ENCODE assay signal across 11 cellular contexts in the genomic region with DNA sequence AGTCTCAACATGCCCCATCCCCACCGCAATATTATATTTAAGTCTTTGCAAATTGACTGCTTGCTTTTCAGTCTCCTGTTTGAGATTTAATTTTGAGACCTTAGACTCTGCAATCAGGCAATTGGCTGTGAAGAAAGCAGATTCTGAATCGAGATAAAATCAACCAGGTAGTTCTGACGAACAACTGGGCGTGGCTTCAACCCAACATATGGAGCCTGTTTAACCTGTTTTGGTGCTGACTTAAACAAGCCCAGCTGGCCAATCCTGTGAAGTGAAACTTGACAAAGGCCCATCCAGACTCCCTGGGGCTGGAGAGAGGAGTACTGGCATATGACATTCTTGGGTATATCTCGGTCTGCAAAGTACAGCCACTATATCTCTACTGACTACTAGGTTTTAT. TPM values are rescaled to one million over a fixed set of nuclear protein-coding genes. Genes with fewer than 3 reads are reported as not detected.
A peak's percentile ranks its signal among the peaks of the same experiment; 100 is the strongest.
DNase-seq lines count a peak whose midpoint lies in the region; ATAC-seq and TF ChIP-seq lines count a peak whose summit lies in the region.
"Had no signal": no experiment of that assay in that cellular context is flagged by ENCODE, and none has a peak within 500 bp of the region (broad histone marks: within the 10 kb centered on the region; RNA-seq: fewer than 3 reads in every experiment).

No MANE protein-coding gene starts in this region.

- H3K9me3 ChIP-seq in Peyer's patch, result peaks cover 0 to 14% (median 2%) of the 10 kb centered on the region in 4 donors
- peaks cover 11 to 16% of the 10 kb centered on the region in 2 donors for H3K9me3 ChIP-seq in transverse colon
- H3K9me3 ChIP-seq in right lobe of liver, result peaks cover 0 to 8% (median 2%) of the 10 kb centered on the region in 4 donors

- DNase-seq in LNCaP clone FGC (ENCODE audit: low read depth) (peak; percentile 100), Peyer's patch (peak in 2 of 3 donors; percentile 65 to 83), iPS-NIHi7 (ENCODE audit: extremely low spot score) (peak; percentile 82), transverse colon (peak; percentile 83), COLO829 (ENCODE audit: low spot score) (no peak), NOMO-1 (lab: John Stamatoyannopoulos, UW; ENCODE audit: unreplicated experiment in 2 of 2) (no peak), right lobe of liver (no peak), mesenteric fat pad (ENCODE audit: low spot score) (no peak)
- DNase-seq: activated CD4-positive, alpha-beta T cell treated with anti-CD3 and anti-CD28 coated beads for 4 hours; activated naive CD8-positive, alpha-beta T cell treated with anti-CD3 and anti-CD28 coated beads, Interleukin-2, amount 10 ng/mL, durations not matched to agents 7 days and 5 days; kidney glomerular epithelial cell had no signal

- WGBS in transverse colon (ENCODE audit: low coverage in 1 of 2), 2 donors, result 27 to 38% methylated on average over 3 to 5 of the region's 5 CpGs
- WGBS in right lobe of liver (ENCODE audit: insufficient coverage, low coverage, low lambda C conversion rate, missing lambda C conversion rate), result 75% methylated on average over 5 of the region's 5 CpGs

- no peaks in the 10 kb centered on the region for H3K27me3 ChIP-seq in Peyer's patch
- H3K27me3 ChIP-seq in transverse colon, result no peaks in the 10 kb centered on the region
- H3K27me3 ChIP-seq in right lobe of liver, result no peaks in the 10 kb centered on the region

- H3K4me1 ChIP-seq in Peyer's patch, result no peaks in the 10 kb centered on the region
- H3K4me1 ChIP-seq in transverse colon, result peaks cover 0 to 18% (median 2%) of the 10 kb centered on the region in 4 donors
- peaks cover 0 to 6% (median 0%) of the 10 kb centered on the region in 4 donors for H3K4me1 ChIP-seq in right lobe of liver

- no peak for ATAC-seq in right lobe of liver

- no peak for TF ChIP-seq POLR2A in Peyer's patch (IDR thresholded peaks at IDR 0.05)
- no peak for TF ChIP-seq POLR2A in transverse colon (IDR thresholded peaks at IDR 0.05)
- no peak for TF ChIP-seq POLR2A in right lobe of liver (IDR thresholded peaks at IDR 0.05)

- H3K36me3 ChIP-seq in Peyer's patch (no peaks in the 10 kb centered on the region), transverse colon (no peaks in the 10 kb centered on the region), right lobe of liver (no peaks in the 10 kb centered on the region)

- TF ChIP-seq EP300 in transverse colon (IDR thresholded peaks at IDR 0.05; ENCODE audit: low read depth), result no peak

- H3K4me3 ChIP-seq in LNCaP clone FGC (ENCODE audit: low read depth, low read length) (peak overlapping the region; percentile 25), Peyer's patch (no peak overlapping the region), transverse colon (no peak overlapping the region), right lobe of liver (no peak overlapping the region)

- no peak for TF ChIP-seq CTCF in LNCaP clone FGC (IDR thresholded peaks at IDR 0.05; ENCODE audit: control insufficient read depth, extremely low read depth, insufficient read depth)
- TF ChIP-seq CTCF in Peyer's patch (IDR thresholded peaks at IDR 0.05), result no peak
- peak in 1 of 5 experiments; percentile 18 for TF ChIP-seq CTCF in transverse colon (IDR thresholded peaks at IDR 0.05)
- no peak for TF ChIP-seq CTCF in right lobe of liver (IDR thresholded peaks at IDR 0.05)

- in situ Hi-C loops in transverse colon (cut with MboI; ENCODE audit: low pct_ligation_motif_present in 1 of 4, low pct_unique_long_range_greater_than_20kb in 1 of 4, low sequenced_read_pairs in 3 of 4), result no loop called here

- intact Hi-C loops in transverse colon (cut with DNase I; ENCODE audit: low total_unique reads), result no loop called here
- intact Hi-C loops in right lobe of liver (cut with DNase I), result no loop called here

- peak overlapping the region in 2 of 4 donors; percentile 36 to 60 for H3K27ac ChIP-seq in Peyer's patch
- H3K27ac ChIP-seq in transverse colon, result peak overlapping the region; percentile 64 to 81 (median 69)
- no peak overlapping the region for H3K27ac ChIP-seq in right lobe of liver

RNA-seq across cellular contexts. Expression of a gene that starts 9.8 kb away (rescaled TPM):
- 10 to 100 TPM; 22.3 to 66.7 (median 52.1) TPM for total RNA-seq in Peyer's patch
- 10 to 100 TPM; 30.8 to 97.1 (median 67.8) TPM for total RNA-seq in transverse colon
- total RNA-seq in right lobe of liver, result 10 to 100 TPM; 10.4 to 18.7 (median 12.7) TPM
- 23.1 TPM for total RNA-seq in mesenteric fat pad

RNA-seq across cellular contexts. Expression of a gene that starts 53.4 kb away (rescaled TPM):
- total RNA-seq in Peyer's patch (under 1 TPM in 1 of 4 donors, not detected in 3; 0.57 TPM), transverse colon (under 1 TPM in 1 of 4 donors, not detected in 3; 0.14 TPM), right lobe of liver (not detected), mesenteric fat pad (not detected)
- total RNA-seq: activated naive CD8-positive, alpha-beta T cell treated with anti-CD3 and anti-CD28 coated beads, Interleukin-2, amount 10 ng/mL, durations not matched to agents 7 days and 5 days had no signal

RNA-seq across cellular contexts. Expression of a gene that starts 59.7 kb away (rescaled TPM):
- 10 to 100 TPM; 10.3 to 20.6 (median 16.4) TPM for total RNA-seq in Peyer's patch
- 10 to 100 TPM; 21.0 to 53.5 (median 32.5) TPM for total RNA-seq in transverse colon
- total RNA-seq in right lobe of liver, result 10 to 100 TPM; 11.7 to 18.1 (median 13.7) TPM
- total RNA-seq in mesenteric fat pad, result 51.9 TPM

Comparison
In these comparisons a context has a peak if more than half of its experiments do, and no peak if none do; other contexts are left out.
1. DNase-seq: peak in LNCaP clone FGC (single experiment), Peyer's patch (2 of 3), iPS-NIHi7 (single experiment) and transverse colon (single experiment); none in COLO829 (single experiment), NOMO-1 (0 of 2), right lobe of liver (0 of 3) and mesenteric fat pad (single experiment).
2. H3K27ac ChIP-seq: peak in transverse colon (4 of 4); none in right lobe of liver (0 of 3).